Comparison of ENCODE assay signal across 26 cellular contexts in genomic region chrX:29422034-29422433, GRCh38.
"Had no signal": no experiment of that assay in that cellular context is flagged by ENCODE, and none has a peak within 500 bp of the region (broad histone marks: within the 10 kb centered on the region; RNA-seq: fewer than 3 reads in every experiment).

No MANE protein-coding gene starts in this region.

- H3K4me1 Mint-ChIP-seq: activated CD4-positive, alpha-beta T cell treated with anti-CD3 and anti-CD28 coated beads for 36 hours; activated naive CD4-positive, alpha-beta T cell treated with anti-CD3 and anti-CD28 coated beads, Interleukin-2, amount 50 U/mL, for 24 hours; activated naive CD8-positive, alpha-beta T cell treated with anti-CD3 and anti-CD28 coated beads, Interleukin-2, amount 50 U/mL, for 24 hours had no signal

- H3K27ac ChIP-seq: ascending aorta, body of pancreas, SK-N-MC, VCaP had no signal

- H3K4me3 ChIP-seq: ascending aorta, body of pancreas, K562, SK-N-MC had no signal

- H3K9me3 Mint-ChIP-seq: activated naive CD4-positive, alpha-beta T cell treated with anti-CD3 and anti-CD28 coated beads, Interleukin-2, amount 50 U/mL, for 24 hours; activated naive CD8-positive, alpha-beta T cell treated with anti-CD3 and anti-CD28 coated beads, Interleukin-2, amount 50 U/mL, for 24 hours; activated T-helper 2 cell treated with anti-CD3 and anti-CD28 coated beads, Interferon-gamma antibody, Interleukin-2, Interleukin-4, amounts not matched to agents 10 μg/mL and 5 μg/mL and 100 μg/mL, durations not matched to agents 14 hours and 24 hours and 36 hours had no signal

- H3K36me3 ChIP-seq: ascending aorta had no signal

- DNase-seq: activated CD4-positive, alpha-beta T cell treated with anti-CD3 and anti-CD28 coated beads for 36 hours; activated CD4-positive, alpha-beta T cell treated with anti-CD3 and anti-CD28 coated beads, Interleukin-2, amount 50 U/mL, for 1 hour; activated CD8-positive, alpha-beta memory T cell treated with anti-CD3 and anti-CD28 coated beads, Interleukin-2, amount 50 U/mL, for 4 hours; activated CD8-positive, alpha-beta T cell treated with anti-CD3 and anti-CD28 coated beads for 36 hours; activated naive CD8-positive, alpha-beta T cell treated with anti-CD3 and anti-CD28 coated beads, Interleukin-2, amount 50 U/mL, for 24 hours; activated T-cell treated with anti-CD3 and anti-CD28 coated beads, Interleukin-2, amount 50 U/mL, for 72 hours; amniotic stem cell; body of pancreas; central memory CD4-positive, alpha-beta T cell; Karpas-422; NCI-H1105 treated with DMSO at 0.1 percent for 48 hours; NCI-H1436 treated with DMSO at 0.1 percent for 48 hours; NCI-H187 treated with DMSO at 0.1 percent for 48 hours; NCI-H2081 treated with DMSO at 0.1 percent for 48 hours; NCI-H345; NCI-H510A; NCI-H526 treated with DMSO at 0.1 percent for 48 hours; NCI-H82; SIG-M5; T-helper 1 cell had no signal

- H3K27me3 ChIP-seq: ascending aorta, body of pancreas had no signal

- H3K4me1 ChIP-seq: ascending aorta, body of pancreas had no signal

- H3K9me3 ChIP-seq: ascending aorta, body of pancreas had no signal

- H3K4me3 Mint-ChIP-seq: activated CD4-positive, alpha-beta T cell treated with anti-CD3 and anti-CD28 coated beads for 36 hours; activated CD8-positive, alpha-beta T cell treated with anti-CD3 and anti-CD28 coated beads for 36 hours; activated naive CD4-positive, alpha-beta T cell treated with anti-CD3 and anti-CD28 coated beads, Interleukin-2, amount 50 U/mL, for 24 hours; activated naive CD8-positive, alpha-beta T cell treated with anti-CD3 and anti-CD28 coated beads, Interleukin-2, amount 50 U/mL, for 24 hours; activated T-cell treated with anti-CD3 and anti-CD28 coated beads, Interleukin-2, amount 50 U/mL, for 72 hours had no signal

- H3K36me3 Mint-ChIP-seq: activated naive CD4-positive, alpha-beta T cell treated with anti-CD3 and anti-CD28 coated beads, Interleukin-2, amount 50 U/mL, for 24 hours had no signal

- H3K27ac Mint-ChIP-seq: activated CD4-positive, alpha-beta T cell treated with anti-CD3 and anti-CD28 coated beads for 36 hours; activated CD8-positive, alpha-beta T cell treated with anti-CD3 and anti-CD28 coated beads for 36 hours; activated naive CD4-positive, alpha-beta T cell treated with anti-CD3 and anti-CD28 coated beads, Interleukin-2, amount 50 U/mL, for 24 hours; activated naive CD8-positive, alpha-beta T cell treated with anti-CD3 and anti-CD28 coated beads, Interleukin-2, amount 50 U/mL, for 24 hours; activated T-cell treated with anti-CD3 and anti-CD28 coated beads, Interleukin-2, amount 50 U/mL, for 72 hours; activated T-helper 2 cell treated with anti-CD3 and anti-CD28 coated beads, Interferon-gamma antibody, Interleukin-2, Interleukin-4, amounts not matched to agents 10 μg/mL and 5 μg/mL and 100 μg/mL, durations not matched to agents 14 hours and 24 hours and 36 hours had no signal

- ATAC-seq: activated CD4-positive, alpha-beta T cell treated with anti-CD3 and anti-CD28 coated beads for 36 hours; activated CD8-positive, alpha-beta T cell treated with anti-CD3 and anti-CD28 coated beads for 36 hours; activated naive CD8-positive, alpha-beta T cell treated with anti-CD3 and anti-CD28 coated beads, Interleukin-2, amount 50 U/mL, for 24 hours; activated T-cell treated with anti-CD3 and anti-CD28 coated beads, Interleukin-2, amount 50 U/mL, for 72 hours; body of pancreas; K562 had no signal

- H3K27me3 Mint-ChIP-seq: activated CD4-positive, alpha-beta T cell treated with anti-CD3 and anti-CD28 coated beads for 36 hours; activated CD8-positive, alpha-beta T cell treated with anti-CD3 and anti-CD28 coated beads for 36 hours; activated naive CD4-positive, alpha-beta T cell treated with anti-CD3 and anti-CD28 coated beads, Interleukin-2, amount 50 U/mL, for 24 hours; activated naive CD8-positive, alpha-beta T cell treated with anti-CD3 and anti-CD28 coated beads, Interleukin-2, amount 50 U/mL, for 24 hours had no signal
